ENCODE assay signal across 8 cellular contexts in genomic region chr3:9703736-9704342, GRCh38. TPM values are rescaled to one million over a fixed set of nuclear protein-coding genes. Genes with fewer than 3 reads are reported as not detected.
DNase-seq lines count a peak whose midpoint lies in the region; ATAC-seq and TF ChIP-seq lines count a peak whose summit lies in the region.

Gene CPNE9, plus strand, starts transcription at chr3:9703833. Its CDS starts 164 bp downstream, at chr3:9703997.

- ATAC-seq in HG03095 (IDR thresholded peaks at IDR 0.05; ENCODE audit: unreplicated experiment), result no peak
- ATAC-seq in activated CD8-positive, alpha-beta memory T cell treated with anti-CD3 and anti-CD28 coated beads, Interleukin-2, amount 10 ng/mL, durations not matched to agents 7 days and 5 days, result no peak
- no peak for ATAC-seq in GM19351 (IDR thresholded peaks at IDR 0.05; ENCODE audit: unreplicated experiment)

- H3K27ac Mint-ChIP-seq in activated T-cell treated with anti-CD3 and anti-CD28 coated beads, Interleukin-2, amount 50 U/mL, for 24 hours, result no peak within 1 kb of the TSS
- no peak within 1 kb of the TSS for H3K27ac Mint-ChIP-seq in activated CD8-positive, alpha-beta memory T cell treated with anti-CD3 and anti-CD28 coated beads, Interleukin-2, amount 10 ng/mL, durations not matched to agents 7 days and 5 days

- H3K36me3 Mint-ChIP-seq in activated T-cell treated with anti-CD3 and anti-CD28 coated beads, Interleukin-2, amount 50 U/mL, for 24 hours (ENCODE audit: low read depth), result peaks cover 37% of the 10 kb centered on the region
- peaks cover 12% of the 10 kb centered on the region for H3K36me3 Mint-ChIP-seq in activated CD8-positive, alpha-beta memory T cell treated with anti-CD3 and anti-CD28 coated beads, Interleukin-2, amount 10 ng/mL, durations not matched to agents 7 days and 5 days

- peak within 1 kb of the TSS in 2 of 3 donors; percentile 11 to 24 for H3K4me3 ChIP-seq in liver (ENCODE audit: low read depth in 1 of 3, low read length in 3 of 3)
- peak within 1 kb of the TSS; percentile 3 to 37 for H3K4me3 ChIP-seq in tibial artery

- H3K27me3 ChIP-seq in liver (ENCODE audit: control insufficient read depth in 4 of 4, insufficient read depth in 4 of 4, low read length in 3 of 4), result no peaks in the 10 kb centered on the region
- peaks cover 0 to 20% of the 10 kb centered on the region in 2 donors for H3K27me3 ChIP-seq in tibial artery

- CTCF ChIA-PET in activated CD8-positive, alpha-beta memory T cell treated with anti-CD3 and anti-CD28 coated beads, Interleukin-2, amount 10 ng/mL, durations not matched to agents 7 days and 5 days (lab: Charles Lee), result no interaction called here

- H3K27ac ChIP-seq in liver (ENCODE audit: low read depth in 1 of 2, low read length in 2 of 2), result no peak within 1 kb of the TSS
- H3K27ac ChIP-seq in tibial artery, result no peak within 1 kb of the TSS

- peaks cover 6 to 12% (median 10%) of the 10 kb centered on the region in 4 donors for H3K4me1 ChIP-seq in liver (ENCODE audit: control insufficient read depth in 4 of 4, insufficient read depth in 4 of 4, low read length in 3 of 4)
- H3K4me1 ChIP-seq in tibial artery, result peaks cover 0 to 20% (median 17%) of the 10 kb centered on the region in 4 donors

- TF ChIP-seq CTCF in liver (IDR thresholded peaks at IDR 0.05; ENCODE audit: low read depth, low read length, missing input control) (no peak), tibial artery (IDR thresholded peaks at IDR 0.05) (no peak)

- no peak within 1 kb of the TSS for H3K9ac ChIP-seq in liver (ENCODE audit: low read depth in 1 of 2, low read length in 2 of 2)

- H3K4me3 Mint-ChIP-seq in activated T-cell treated with anti-CD3 and anti-CD28 coated beads, Interleukin-2, amount 50 U/mL, for 24 hours, result peak within 1 kb of the TSS; percentile 53
- H3K4me3 Mint-ChIP-seq in activated CD8-positive, alpha-beta memory T cell treated with anti-CD3 and anti-CD28 coated beads, Interleukin-2, amount 10 ng/mL, durations not matched to agents 7 days and 5 days, result no peak within 1 kb of the TSS

- H3K9me3 ChIP-seq in liver (ENCODE audit: control insufficient read depth in 4 of 4, low read length in 3 of 4) (no peaks in the 10 kb centered on the region), tibial artery (no peaks in the 10 kb centered on the region)

- H3K4me1 Mint-ChIP-seq in activated T-cell treated with anti-CD3 and anti-CD28 coated beads, Interleukin-2, amount 50 U/mL, for 24 hours (ENCODE audit: low read depth), result peaks cover 12% of the 10 kb centered on the region
- H3K4me1 Mint-ChIP-seq in activated CD8-positive, alpha-beta memory T cell treated with anti-CD3 and anti-CD28 coated beads, Interleukin-2, amount 10 ng/mL, durations not matched to agents 7 days and 5 days, result peaks cover 3% of the 10 kb centered on the region

- intact Hi-C loops in tibial artery (cut with DNase I; ENCODE audit: low total_unique reads), result no loop called here

- no peak for DNase-seq in activated T-cell treated with anti-CD3 and anti-CD28 coated beads, Interleukin-2, amount 50 U/mL, for 24 hours
- DNase-seq in activated T-cell treated with anti-CD3 and anti-CD28 coated beads for 4 hours (no peak), cerebellum (ENCODE audit: low spot score) (peak; percentile 69), tibial artery (no peak)
- no peak for DNase-seq in activated CD8-positive, alpha-beta memory T cell treated with anti-CD3 and anti-CD28 coated beads, Interleukin-2, amount 10 ng/mL, durations not matched to agents 7 days and 5 days

- no peak for TF ChIP-seq RAD21 in liver (IDR thresholded peaks at IDR 0.05)

- H3K27me3 Mint-ChIP-seq in activated T-cell treated with anti-CD3 and anti-CD28 coated beads, Interleukin-2, amount 50 U/mL, for 24 hours, result peaks cover 29% of the 10 kb centered on the region
- H3K27me3 Mint-ChIP-seq in activated CD8-positive, alpha-beta memory T cell treated with anti-CD3 and anti-CD28 coated beads, Interleukin-2, amount 10 ng/mL, durations not matched to agents 7 days and 5 days, result peaks cover 38% of the 10 kb centered on the region

- 7% methylated on average over 56 of the region's 56 CpGs for WGBS in liver

- no peaks in the 10 kb centered on the region for H3K9me3 Mint-ChIP-seq in activated T-cell treated with anti-CD3 and anti-CD28 coated beads, Interleukin-2, amount 50 U/mL, for 24 hours
- H3K9me3 Mint-ChIP-seq in activated CD8-positive, alpha-beta memory T cell treated with anti-CD3 and anti-CD28 coated beads, Interleukin-2, amount 10 ng/mL, durations not matched to agents 7 days and 5 days (ENCODE audit: low read depth), result no peaks in the 10 kb centered on the region

- H3K36me3 ChIP-seq in liver (ENCODE audit: control insufficient read depth in 4 of 4, insufficient read depth in 3 of 4, low read depth in 1 of 4, low read length in 3 of 4) (peaks cover 0 to 31% (median 11%) of the 10 kb centered on the region in 4 donors), tibial artery (peaks cover 10 to 42% (median 39%) of the 10 kb centered on the region in 3 donors)

TF ChIP-seq in liver, 16 proteins besides CTCF, POLR2A, EP300 and RAD21:
- TF ChIP-seq, protein P1, sequence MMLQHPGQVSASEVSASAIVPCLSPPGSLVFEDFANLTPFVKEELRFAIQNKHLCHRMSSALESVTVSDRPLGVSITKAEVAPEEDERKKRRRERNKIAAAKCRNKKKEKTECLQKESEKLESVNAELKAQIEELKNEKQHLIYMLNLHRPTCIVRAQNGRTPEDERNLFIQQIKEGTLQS (IDR thresholded peaks at IDR 0.05), result no peak
- TF ChIP-seq FOXA2 (IDR thresholded peaks at IDR 0.05), result no peak
- TF ChIP-seq YY1 (IDR thresholded peaks at IDR 0.05), result no peak
- no peak for TF ChIP-seq TAF1 (conservative IDR thresholded peaks at IDR 0.05)
- TF ChIP-seq HNF4A (conservative IDR thresholded peaks at IDR 0.05), result no peak
- TF ChIP-seq, protein P2, sequence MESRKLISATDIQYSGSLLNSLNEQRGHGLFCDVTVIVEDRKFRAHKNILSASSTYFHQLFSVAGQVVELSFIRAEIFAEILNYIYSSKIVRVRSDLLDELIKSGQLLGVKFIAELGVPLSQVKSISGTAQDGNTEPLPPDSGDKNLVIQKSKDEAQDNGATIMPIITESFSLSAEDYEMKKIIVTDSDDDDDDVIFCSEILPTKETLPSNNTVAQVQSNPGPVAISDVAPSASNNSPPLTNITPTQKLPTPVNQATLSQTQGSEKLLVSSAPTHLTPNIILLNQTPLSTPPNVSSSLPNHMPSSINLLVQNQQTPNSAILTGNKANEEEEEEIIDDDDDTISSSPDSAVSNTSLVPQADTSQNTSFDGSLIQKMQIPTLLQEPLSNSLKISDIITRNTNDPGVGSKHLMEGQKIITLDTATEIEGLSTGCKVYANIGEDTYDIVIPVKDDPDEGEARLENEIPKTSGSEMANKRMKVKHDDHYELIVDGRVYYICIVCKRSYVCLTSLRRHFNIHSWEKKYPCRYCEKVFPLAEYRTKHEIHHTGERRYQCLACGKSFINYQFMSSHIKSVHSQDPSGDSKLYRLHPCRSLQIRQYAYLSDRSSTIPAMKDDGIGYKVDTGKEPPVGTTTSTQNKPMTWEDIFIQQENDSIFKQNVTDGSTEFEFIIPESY (IDR thresholded peaks at IDR 0.05), result no peak
- TF ChIP-seq GABPA (IDR thresholded peaks at IDR 0.05 in 1 of 2, conservative IDR thresholded peaks at IDR 0.05 in 1 of 2), result no peak
- TF ChIP-seq FOXA1 (IDR thresholded peaks at IDR 0.05), result no peak
- no peak for TF ChIP-seq RXRA (IDR thresholded peaks at IDR 0.05)
- no peak for TF ChIP-seq EGR1 (IDR thresholded peaks at IDR 0.05; ENCODE audit: low read depth in 2 of 2)
- TF ChIP-seq JUND (IDR thresholded peaks at IDR 0.05), result no peak

RNA-seq across cellular contexts. Expression of gene CPNE9, which starts in this region (rescaled TPM):
- total RNA-seq in cerebellum (4.4 TPM), liver (not detected)
- polyA plus RNA-seq in liver, result not detected
- not detected for total RNA-seq in activated CD8-positive, alpha-beta memory T cell treated with anti-CD3 and anti-CD28 coated beads, Interleukin-2, amount 10 ng/mL, durations not matched to agents 7 days and 5 days
